In genomic region chr4:56799291-56799823, GRCh38 we compare ENCODE assay signal across 8 cellular contexts. TPM values are rescaled to one million over a fixed set of nuclear protein-coding genes. Genes with fewer than 3 reads are reported as not detected.
DNase-seq lines count a peak whose midpoint lies in the region; ATAC-seq and TF ChIP-seq lines count a peak whose summit lies in the region.

No MANE protein-coding gene starts in this region.

- no peaks in the 10 kb centered on the region for H3K36me3 ChIP-seq in HCT116 (ENCODE audit: control insufficient read depth in 1 of 2, insufficient read depth in 2 of 2, low read length in 2 of 2)
- H3K36me3 ChIP-seq in hepatocyte (replicated peaks; ENCODE audit: insufficient read depth, low read depth): no peaks in the 10 kb centered on the region
- H3K36me3 ChIP-seq in spleen: no peaks in the 10 kb centered on the region

- intact Hi-C loops in HCT116 (cut with micrococcal nuclease): no loop called here
- intact Hi-C loops in spleen (cut with DNase I; ENCODE audit: low total_unique reads): no loop called here

- H3K4me1 ChIP-seq in HCT116 (ENCODE audit: control insufficient read depth in 1 of 2, insufficient read depth in 2 of 2, low read length in 2 of 2) (peaks cover 0 to 6% of the 10 kb centered on the region in 2 experiments; a peak in 2 of 4 replicates), hepatocyte (ENCODE audit: insufficient read depth) (peaks cover 8% of the 10 kb centered on the region), spleen (peaks cover 0 to 26% (median 11%) of the 10 kb centered on the region in 6 donors)

- H4K20me1 ChIP-seq in HCT116 (ENCODE audit: insufficient read depth) (no peaks in the 10 kb centered on the region), hepatocyte (ENCODE audit: insufficient read depth, poor library complexity, severe bottlenecking) (no peaks in the 10 kb centered on the region)

- H3K36me3 Mint-ChIP-seq in activated CD4-positive, alpha-beta memory T cell treated with anti-CD3 and anti-CD28 coated beads, Interleukin-2, amount 10 ng/mL, durations not matched to agents 7 days and 5 days (ENCODE audit: low read depth): no peaks in the 10 kb centered on the region

- RAD21 ChIA-PET in HCT116 (lab: Charles Lee; ENCODE audit: low non-redundant PET in 1 of 2, low total read pairs in 2 of 2, uncharacterized antibody in 2 of 2, unreplicated experiment in 2 of 2): interaction anchor here (0.7 to 1.6 kb wide), 5 partner anchors 37 to 224 kb away, joined by 3 to 7 read pairs (median 4); no protein-coding TSS in a partner anchor

- H3K4me3 ChIP-seq in HCT116 (replicated peaks in 1 of 2; ENCODE audit: low read depth in 1 of 2, low read length in 2 of 2) (peak overlapping the region; percentile 66 to 72), hepatocyte (peak overlapping the region; percentile 35), spleen (peak overlapping the region; percentile 41 to 74 (median 54))

- TF ChIP-seq POLR2A in HCT116 (IDR thresholded peaks at IDR 0.05; ENCODE audit: borderline replicate concordance, extremely low read depth, insufficient read depth, insufficient read length) (no peak), spleen (IDR thresholded peaks at IDR 0.05) (no peak)

- H3K27ac Mint-ChIP-seq in activated CD4-positive, alpha-beta memory T cell treated with anti-CD3 and anti-CD28 coated beads, Interleukin-2, amount 10 ng/mL, durations not matched to agents 7 days and 5 days: no peak overlapping the region

- peak overlapping the region; percentile 59; the same call in 1 of the 2 replicates for H3K9ac ChIP-seq in HCT116 (ENCODE audit: low read length)

- no peaks in the 10 kb centered on the region for H3K9me3 Mint-ChIP-seq in activated CD4-positive, alpha-beta memory T cell treated with anti-CD3 and anti-CD28 coated beads, Interleukin-2, amount 10 ng/mL, durations not matched to agents 7 days and 5 days

- H3K4me2 ChIP-seq in HCT116 (ENCODE audit: low read length) (peak overlapping the region; percentile 88), hepatocyte (peak overlapping the region; percentile 73)

- DNase-seq in HCT116 (ENCODE audit: low read depth, low spot score): no peak
- no peak for DNase-seq in activated CD4-positive, alpha-beta memory T cell treated with anti-CD3 and anti-CD28 coated beads, Interleukin-2, amount 10 ng/mL, durations not matched to agents 7 days and 5 days
- DNase-seq in hepatocyte (ENCODE audit: low spot score): no peak
- DNase-seq in spleen: no peak
- no peak for DNase-seq in NCI-H774 (lab: John Stamatoyannopoulos, UW)
- DNase-seq in NCI-H526 (lab: John Stamatoyannopoulos, UW): no peak
- no peak for DNase-seq in NCI-H510A treated with DMSO at 0.1 percent for 48 hours (lab: John Stamatoyannopoulos, UW)

- H2AFZ ChIP-seq in HCT116 (ENCODE audit: low read depth, low read length, poor library complexity, severe bottlenecking) (peak overlapping the region; percentile 97), hepatocyte (peak overlapping the region; percentile 82)

- H3K4me3 Mint-ChIP-seq in activated CD4-positive, alpha-beta memory T cell treated with anti-CD3 and anti-CD28 coated beads, Interleukin-2, amount 10 ng/mL, durations not matched to agents 7 days and 5 days: peak overlapping the region; percentile 88

- BruUV-seq in HCT116 (replicated peaks; lab: Mats Ljungman, UMichigan): no TSS peak

- 84% methylated on average over 11 of the region's 11 CpGs for WGBS in hepatocyte (ENCODE audit: low lambda C conversion rate, missing lambda C conversion rate)
- WGBS in spleen, 5 donors: 63 to 77% (median 71%) methylated on average over 11 of the region's 11 CpGs

- H3K9me3 ChIP-seq in HCT116 (ENCODE audit: control insufficient read depth in 1 of 2, insufficient read depth in 1 of 2, low read depth in 1 of 2, low read length in 2 of 2) (no peaks in the 10 kb centered on the region), hepatocyte (ENCODE audit: low read depth) (no peaks in the 10 kb centered on the region), spleen (no peaks in the 10 kb centered on the region)

- ATAC-seq in HCT116: peak; percentile 38
- no peak for ATAC-seq in esophagus mucosa

- H3K79me2 ChIP-seq in HCT116 (ENCODE audit: insufficient read depth, low read length) (no peaks in the 10 kb centered on the region), hepatocyte (no peaks in the 10 kb centered on the region)

- H3K27ac ChIP-seq in HCT116 (ENCODE audit: low read depth, low read length) (no peak overlapping the region; the same call in 1 of the 2 replicates), hepatocyte (peak overlapping the region; percentile 65), spleen (peak overlapping the region; percentile 10 to 87 (median 82))

- H3K27me3 ChIP-seq in HCT116 (ENCODE audit: insufficient read depth, low read length) (no peaks in the 10 kb centered on the region), hepatocyte (no peaks in the 10 kb centered on the region), spleen (replicated peaks in 1 of 7) (no peaks in the 10 kb centered on the region)

- H3K27me3 Mint-ChIP-seq in activated CD4-positive, alpha-beta memory T cell treated with anti-CD3 and anti-CD28 coated beads, Interleukin-2, amount 10 ng/mL, durations not matched to agents 7 days and 5 days: peaks cover 15% of the 10 kb centered on the region

- peaks cover 25% of the 10 kb centered on the region for H3K4me1 Mint-ChIP-seq in activated CD4-positive, alpha-beta memory T cell treated with anti-CD3 and anti-CD28 coated beads, Interleukin-2, amount 10 ng/mL, durations not matched to agents 7 days and 5 days

- TF ChIP-seq RAD21 in HCT116 (IDR thresholded peaks at IDR 0.05; ENCODE audit: low read depth): no peak

- no peaks in the 10 kb centered on the region for H3K9me2 ChIP-seq in HCT116 (ENCODE audit: insufficient read depth)
- H3K9me2 ChIP-seq in hepatocyte (replicated peaks; ENCODE audit: insufficient read depth): no peaks in the 10 kb centered on the region

- CTCF ChIA-PET in HCT116 (lab: Charles Lee): interaction anchor here (0.6 to 2.6 kb wide), 18 partner anchors 10 to 851 kb away, joined by 3 to 29 read pairs (median 4); partner anchors contain the start of genes AASDH, CEP135, PAICS and PPAT
- CTCF ChIA-PET in activated CD4-positive, alpha-beta memory T cell treated with anti-CD3 and anti-CD28 coated beads, Interleukin-2, amount 10 ng/mL, durations not matched to agents 7 days and 5 days (lab: Charles Lee): interaction anchor here (1.0 to 2.6 kb wide), 20 partner anchors 17 to 851 kb away, joined by 3 to 19 read pairs (median 4); partner anchors contain the start of genes CEP135, PAICS and PPAT

- no peak for TF ChIP-seq CTCF in HCT116 (IDR thresholded peaks at IDR 0.05 in 2 of 3, conservative IDR thresholded peaks at IDR 0.05 in 1 of 3; ENCODE audit: borderline replicate concordance in 1 of 3, insufficient read depth in 1 of 3, low read depth in 2 of 3, low read length in 2 of 3)
- TF ChIP-seq CTCF in hepatocyte (IDR thresholded peaks at IDR 0.05; ENCODE audit: poor library complexity): no peak
- no peak for TF ChIP-seq CTCF in spleen (IDR thresholded peaks at IDR 0.05 in 8 of 11, conservative IDR thresholded peaks at IDR 0.05 in 3 of 11)

- POLR2A ChIA-PET in HCT116 (lab: Charles Lee): interaction anchor here (1.2 to 1.7 kb wide), 2 partner anchors 159 to 224 kb away, joined by 3 read pairs; no protein-coding TSS in a partner anchor
- POLR2A ChIA-PET in activated CD4-positive, alpha-beta memory T cell treated with anti-CD3 and anti-CD28 coated beads, Interleukin-2, amount 10 ng/mL, durations not matched to agents 7 days and 5 days (lab: Charles Lee): interaction anchor here (1.0 to 1.6 kb wide), 4 partner anchors 178 to 412 kb away, joined by 3 to 6 read pairs (median 3); partner anchors contain the start of genes AASDH, NOA1, PAICS and PPAT

TF ChIP-seq in HCT116, 20 proteins besides CTCF, POLR2A, EP300 and RAD21 (continues in another document):
- TF ChIP-seq JUND (IDR thresholded peaks at IDR 0.05) (no peak), CEBPB (IDR thresholded peaks at IDR 0.05; ENCODE audit: low read depth) (no peak), ZBTB33 (IDR thresholded peaks at IDR 0.05; ENCODE audit: extremely low read depth, insufficient replicate concordance, low read length) (no peak), TCF7L2 (IDR thresholded peaks at IDR 0.05; ENCODE audit: borderline replicate concordance, extremely low read depth, insufficient read depth, insufficient read length) (no peak), ELF1 (IDR thresholded peaks at IDR 0.05; ENCODE audit: borderline replicate concordance, low read depth) (no peak), ATF3 (IDR thresholded peaks at IDR 0.05) (no peak), SP1 (IDR thresholded peaks at IDR 0.05; ENCODE audit: low read depth) (no peak), YY1 (IDR thresholded peaks at IDR 0.05; ENCODE audit: extremely low read depth, insufficient replicate concordance, low read depth, low read length) (no peak), ZNF274 (IDR thresholded peaks at IDR 0.05; ENCODE audit: low read depth, low read length) (no peak), SIN3A (IDR thresholded peaks at IDR 0.05; ENCODE audit: low read depth) (no peak), EZH2 (IDR thresholded peaks at IDR 0.05) (no peak), CBX3 (IDR thresholded peaks at IDR 0.05; ENCODE audit: low read depth) (no peak)

RNA-seq across cellular contexts. Expression of gene SPINK2, which starts 22.1 kb away (rescaled TPM):
- total RNA-seq in HCT116 (2021; ENCODE audit: unreplicated experiment): 2.4 TPM
- polyA plus RNA-seq in HCT116 (2012): 0.87 and 1.7 TPM in 2 replicates
- total RNA-seq in activated CD4-positive, alpha-beta memory T cell treated with anti-CD3 and anti-CD28 coated beads, Interleukin-2, amount 10 ng/mL, durations not matched to agents 7 days and 5 days: 1 to 10 TPM in 1 of 2 experiments, not detected in 1; 1.0 TPM
- not detected in 2 replicates for total RNA-seq in hepatocyte
- 0.77 TPM in 1 of 2 replicates, not detected in the other for polyA plus RNA-seq in hepatocyte
- total RNA-seq in spleen: 1 to 10 TPM in 4 of 7 donors, under 1 TPM in 1, not detected in 2; 0.88 to 8.2 (median 1.1) TPM
- 1 to 10 TPM; 1.4 to 3.1 (median 2.3) TPM for polyA plus RNA-seq in spleen
- 0.92 TPM for total RNA-seq in esophagus mucosa
